11 cellular contexts compared by ENCODE assay signal in the genomic region with DNA sequence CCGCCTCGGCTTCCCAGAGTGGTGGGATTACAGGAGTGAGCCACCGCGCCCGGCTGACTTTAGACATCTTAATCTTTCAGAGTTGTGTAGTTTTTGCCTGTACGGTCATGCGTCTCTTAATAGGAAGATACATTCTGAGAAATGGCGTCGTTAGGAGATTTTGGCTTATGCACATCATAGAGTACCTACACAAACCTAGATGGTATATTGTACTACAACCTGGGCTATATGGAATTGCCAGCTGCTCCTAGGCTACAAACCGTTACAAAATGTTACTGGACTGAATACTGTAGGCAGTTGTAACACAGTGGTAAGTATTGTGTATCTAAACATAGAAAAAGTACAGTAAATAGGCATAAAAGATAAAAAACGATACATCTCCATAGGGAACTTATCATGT. TPM values are rescaled to one million over a fixed set of nuclear protein-coding genes. Genes with fewer than 3 reads are reported as not detected.
DNase-seq lines count a peak whose midpoint lies in the region; ATAC-seq, FAIRE-seq and TF ChIP-seq lines count a peak whose summit lies in the region.
"Had no signal": no experiment of that assay in that cellular context is flagged by ENCODE, and none has a peak within 500 bp of the region (broad histone marks: within the 10 kb centered on the region; RNA-seq: fewer than 3 reads in every experiment).

No MANE protein-coding gene starts in this region.

- H3K4me2 ChIP-seq in KMS-11: peak overlapping the region; percentile 76
- H3K4me2 ChIP-seq in GM12878 (ENCODE audit: control insufficient read depth, insufficient read depth): peak overlapping the region; percentile 89

- TF ChIP-seq EP300 in GM12878 (IDR thresholded peaks at IDR 0.05; ENCODE audit: borderline replicate concordance in 1 of 2, control insufficient read depth in 1 of 2, low read depth in 2 of 2, low read length in 2 of 2): no peak

- POLR2A ChIA-PET in Caco-2 (lab: Charles Lee) (no interaction called here), GM12878 (lab: Charles Lee) (interaction anchor here (0.9 to 1.5 kb wide), 2 partner anchors 27 to 115 kb away, joined by 3 read pairs; no protein-coding TSS in a partner anchor)

- SMC1A ChIA-PET in GM12878 (lab: Charles Lee; ENCODE audit: uncharacterized antibody, unreplicated experiment): interaction anchor here (0.7 to 2.0 kb wide), 5 partner anchors 9 to 115 kb away, joined by 3 to 6 read pairs (median 3); no protein-coding TSS in a partner anchor

- H3K27me3 ChIP-seq in Caco-2 (replicated peaks; ENCODE audit: control insufficient read depth, insufficient read depth, low read length) (no peaks in the 10 kb centered on the region), KMS-11 (ENCODE audit: insufficient read depth, low read depth) (no peaks in the 10 kb centered on the region), GM12878 (replicated peaks in 1 of 2; ENCODE audit: control insufficient read depth in 2 of 2, insufficient read depth in 2 of 2, low read length in 1 of 2) (no peaks in the 10 kb centered on the region)

- H3K9ac ChIP-seq in KMS-11 (no peak overlapping the region), GM12878 (ENCODE audit: control insufficient read depth, insufficient read depth, low read length) (no peak overlapping the region)

- H4K20me1 ChIP-seq in KMS-11 (ENCODE audit: insufficient read depth) (no peaks in the 10 kb centered on the region), GM12878 (ENCODE audit: control insufficient read depth, insufficient read depth) (no peaks in the 10 kb centered on the region)

- H3K27me3 Mint-ChIP-seq in Caco-2 (ENCODE audit: insufficient read depth, unreplicated experiment) (no peaks in the 10 kb centered on the region), neural crest cell (ENCODE audit: low read depth) (no peaks in the 10 kb centered on the region)

- H3K4me3 ChIP-seq in Caco-2 (ENCODE audit: low read depth, low read length) (no peak overlapping the region), KMS-11 (IDR thresholded peaks at IDR 0.05; ENCODE audit: insufficient read depth, low read depth, low read length) (no peak overlapping the region), GM12878 (no peak overlapping the region)

- no peak for TF ChIP-seq RAD21 in GM12878 (IDR thresholded peaks at IDR 0.05; ENCODE audit: insufficient read depth, low read depth, low read length)

- TF ChIP-seq CTCF in Caco-2 (IDR thresholded peaks at IDR 0.05; ENCODE audit: insufficient read depth in 1 of 2, low read depth in 1 of 2, low read length in 1 of 2, severe bottlenecking in 1 of 2, unreplicated experiment in 1 of 2) (no peak), KMS-11 (conservative IDR thresholded peaks at IDR 0.05; ENCODE audit: low read depth, low read length) (no peak), GM12878 (IDR thresholded peaks at IDR 0.05 in 2 of 3, conservative IDR thresholded peaks at IDR 0.05 in 1 of 3; ENCODE audit: control insufficient read depth in 2 of 3, extremely low read depth in 1 of 3, insufficient read depth in 1 of 3, low read depth in 3 of 3, low read length in 3 of 3) (no peak), neural crest cell (conservative IDR thresholded peaks at IDR 0.05) (no peak)

- TF ChIP-seq POLR2A in GM12878 (IDR thresholded peaks at IDR 0.05; ENCODE audit: low read depth, low read length): no peak

- TSS peak; percentile 55 for BruUV-seq in Caco-2 (replicated peaks; lab: Mats Ljungman, UMichigan)
- BruUV-seq in GM12878 (replicated peaks; lab: Mats Ljungman, UMichigan): TSS peak; percentile 72

- H3K79me2 ChIP-seq in KMS-11 (ENCODE audit: insufficient read depth, low read depth) (peaks cover 29% of the 10 kb centered on the region), GM12878 (ENCODE audit: control insufficient read depth, insufficient read depth, low read length) (peaks cover 15% of the 10 kb centered on the region)

- H3K9me3 Mint-ChIP-seq in Caco-2 (ENCODE audit: unreplicated experiment) (no peaks in the 10 kb centered on the region), neural crest cell (no peaks in the 10 kb centered on the region)

- H3K9me3 ChIP-seq in Caco-2: no peaks in the 10 kb centered on the region
- no peaks in the 10 kb centered on the region for H3K9me3 ChIP-seq in GM12878 (replicated peaks; ENCODE audit: control insufficient read depth, insufficient read depth, low read length)

- 86% methylated on average over 11 of the region's 11 CpGs for WGBS in GM12878 (ENCODE audit: insufficient coverage, insufficient replicate concordance, low lambda C conversion rate, missing lambda C conversion rate)

- H3K4me3 Mint-ChIP-seq in Caco-2 (ENCODE audit: unreplicated experiment): peak overlapping the region; percentile 92
- peak overlapping the region; percentile 82 for H3K4me3 Mint-ChIP-seq in neural crest cell

- H3K36me3 ChIP-seq in Caco-2 (ENCODE audit: control insufficient read depth, insufficient read depth, low read length): peaks cover 2% of the 10 kb centered on the region; the same call in 1 of the 2 replicates
- H3K36me3 ChIP-seq in KMS-11 (ENCODE audit: insufficient read depth): peaks cover 20% of the 10 kb centered on the region; the same call in 1 of the 2 replicates
- peaks cover 0 to 14% of the 10 kb centered on the region in 2 experiments for H3K36me3 ChIP-seq in GM12878 (ENCODE audit: control insufficient read depth in 2 of 2, insufficient read depth in 2 of 2, low read length in 1 of 2)

- H3K27ac Mint-ChIP-seq in Caco-2 (ENCODE audit: unreplicated experiment): no peak overlapping the region
- no peak overlapping the region for H3K27ac Mint-ChIP-seq in neural crest cell (ENCODE audit: unreplicated experiment)

- H3K36me3 Mint-ChIP-seq in Caco-2 (ENCODE audit: insufficient read depth, unreplicated experiment) (peaks cover 32% of the 10 kb centered on the region), neural crest cell (ENCODE audit: low read depth) (peaks cover 7% of the 10 kb centered on the region)

- no peak for ATAC-seq in GM12878
- no peak for ATAC-seq in GM18502 (IDR thresholded peaks at IDR 0.05; ENCODE audit: poor library complexity, unreplicated experiment)
- ATAC-seq in HG02870 (IDR thresholded peaks at IDR 0.05; ENCODE audit: unreplicated experiment): no peak
- ATAC-seq in HG03280 (IDR thresholded peaks at IDR 0.05; ENCODE audit: unreplicated experiment): no peak

- CTCF ChIA-PET in Caco-2 (lab: Charles Lee): no interaction called here
- CTCF ChIA-PET in GM12878 (lab: Yijun Ruan, JAX): interaction anchor here (0.6 to 2.7 kb wide), 13 partner anchors 8 to 174 kb away, joined by 3 to 12 read pairs (median 5); no protein-coding TSS in a partner anchor

- no peak for FAIRE-seq in GM12878 (lab: Jason Lieb, UNC)

- H3K4me1 ChIP-seq in Caco-2 (no peaks in the 10 kb centered on the region), KMS-11 (ENCODE audit: low read depth, poor library complexity, severe bottlenecking) (peaks cover 23% of the 10 kb centered on the region), GM12878 (ENCODE audit: control insufficient read depth, insufficient read depth, low read length) (peaks cover 8% of the 10 kb centered on the region; the same call in 1 of the 2 replicates)

- in situ Hi-C loops in GM12878 (cut with MboI): no loop called here

- RAD21 ChIA-PET in GM12878 (lab: Charles Lee; ENCODE audit: unreplicated experiment): interaction anchor here (1.0 to 1.4 kb wide), 3 partner anchors 27 to 122 kb away, joined by 3 to 5 read pairs (median 3); no protein-coding TSS in a partner anchor

- H3K4me1 Mint-ChIP-seq in Caco-2 (ENCODE audit: low read depth, unreplicated experiment) (no peaks in the 10 kb centered on the region), neural crest cell (peaks cover 16% of the 10 kb centered on the region)

- H3K27ac ChIP-seq in KMS-11 (no peak overlapping the region), GM12878 (ENCODE audit: control insufficient read depth, insufficient read depth) (no peak overlapping the region)

- intact Hi-C loops in Caco-2 (cut with micrococcal nuclease; ENCODE audit: unreplicated experiment) (no loop called here), GM12878 (cut with micrococcal nuclease; ENCODE audit: unreplicated experiment) (no loop called here)

- H2AFZ ChIP-seq in KMS-11 (ENCODE audit: low read depth) (no peak overlapping the region), GM12878 (ENCODE audit: control insufficient read depth, low read depth, low read length) (no peak overlapping the region)

- no peak for DNase-seq in Caco-2
- no peak for DNase-seq in GM12878 (ENCODE audit: low read depth, low spot score)
- no peak for DNase-seq in neural crest cell (ENCODE audit: low read depth, low spot score)
- DNase-seq in activated CD4-positive, CD25-positive, alpha-beta regulatory T cell (lab: John Stamatoyannopoulos, UW): no peak
- DNase-seq: activated gamma-delta T cell treated with Interleukin-2 at 50 U/mL for 16 hours, NCI-H1092, NCI-H82 had no signal

RNA-seq across cellular contexts. Expression of a gene that starts 1.3 kb away (rescaled TPM):
- total RNA-seq in Caco-2 (2022) (48.0 and 57.5 TPM in 2 replicates), GM12878 (2014; rRNA removed) (35.2 and 36.7 TPM in 2 replicates), GM12878 (2014; rRNA removed; fragmentation: Illumina TruSeq; extraction: Trizol) (35.1 and 38.9 TPM in 2 replicates), GM12878 (2021) (47.0 and 51.6 TPM in 2 replicates), neural crest cell (31.7 and 32.3 TPM in 2 replicates)
- total RNA-seq in GM12878 (2013; cell fraction: nucleolus; rRNA removed): 13.6 and 15.4 TPM in 2 replicates
- 14.3 TPM for polyA plus RNA-seq in GM12878 (2011; ENCODE audit: low read depth)
- polyA plus RNA-seq in GM12878 (2011; rRNA removed) (36.8 and 40.8 TPM in 2 replicates), GM12878 (2014; fragmentation: Illumina TruSeq; extraction: Trizol) (44.2 and 45.7 TPM in 2 replicates), GM12878 (2014; fragmentation: Nextera tagmentation; extraction: Ambion mirVana) (100 to 1,000 TPM; 113 to 132 TPM), GM12878 (2014; rRNA removed) (43.0 and 46.7 TPM in 2 replicates), GM12878 (2016; fragmentation: Nextera tagmentation; extraction: Ambion mirVana) (10 to 100 TPM; 96.6 to 96.8 TPM)
- 27.3 and 32.5 TPM in 2 replicates for polyA plus RNA-seq in GM12878 (2011; cell fraction: cytosol; rRNA removed)
- polyA plus RNA-seq in GM12878 (2011; cell fraction: nucleus; rRNA removed): 15.2 and 19.4 TPM in 2 replicates
- 28.8 and 29.7 TPM in 2 replicates for polyA plus RNA-seq in GM12878 (2012)
- 7.5 and 12.4 TPM in 2 replicates for polyA minus RNA-seq in GM12878 (2011; rRNA and poly(A)+ RNA removed)
- 6.7 and 9.7 TPM in 2 replicates for polyA minus RNA-seq in GM12878 (2011; cell fraction: cytosol; rRNA and poly(A)+ RNA removed)
- 4.4 and 8.9 TPM in 2 replicates for polyA minus RNA-seq in GM12878 (2011; cell fraction: nucleus; rRNA and poly(A)+ RNA removed)

RNA-seq across cellular contexts. Expression of a gene that starts 11.4 kb away (rescaled TPM):
- 5.0 and 6.7 TPM in 2 replicates for total RNA-seq in Caco-2 (2022)
- 8.7 and 11.1 TPM in 2 replicates for total RNA-seq in GM12878 (2013; cell fraction: nucleolus; rRNA removed)
- 1.9 and 2.3 TPM in 2 replicates for total RNA-seq in GM12878 (2014; rRNA removed)
- total RNA-seq in GM12878 (2014; rRNA removed; fragmentation: Illumina TruSeq; extraction: Trizol): 2.8 and 2.9 TPM in 2 replicates
- total RNA-seq in GM12878 (2021): 4.2 and 4.8 TPM in 2 replicates
- polyA plus RNA-seq in GM12878 (2011; ENCODE audit: low read depth): 2.1 TPM
- 8.2 and 8.8 TPM in 2 replicates for polyA plus RNA-seq in GM12878 (2011; rRNA removed)
- polyA plus RNA-seq in GM12878 (2011; cell fraction: cytosol; rRNA removed): 5.3 and 6.9 TPM in 2 replicates
- 4.8 and 5.7 TPM in 2 replicates for polyA plus RNA-seq in GM12878 (2011; cell fraction: nucleus; rRNA removed)
- polyA plus RNA-seq in GM12878 (2012): 4.9 TPM in 2 replicates
- 3.6 and 4.9 TPM in 2 replicates for polyA plus RNA-seq in GM12878 (2014; fragmentation: Illumina TruSeq; extraction: Trizol)
- polyA plus RNA-seq in GM12878 (2014; fragmentation: Nextera tagmentation; extraction: Ambion mirVana): 1 to 10 TPM; 1.2 to 3.1 TPM
- polyA plus RNA-seq in GM12878 (2014; rRNA removed): 3.6 and 4.2 TPM in 2 replicates
- 1 to 10 TPM; 3.5 to 3.8 TPM for polyA plus RNA-seq in GM12878 (2016; fragmentation: Nextera tagmentation; extraction: Ambion mirVana)
- 5.3 and 5.4 TPM in 2 replicates for polyA minus RNA-seq in GM12878 (2011; rRNA and poly(A)+ RNA removed)
- 3.0 and 3.5 TPM in 2 replicates for polyA minus RNA-seq in GM12878 (2011; cell fraction: cytosol; rRNA and poly(A)+ RNA removed)
- 1.7 and 2.4 TPM in 2 replicates for polyA minus RNA-seq in GM12878 (2011; cell fraction: nucleus; rRNA and poly(A)+ RNA removed)
- 4.5 and 5.6 TPM in 2 replicates for total RNA-seq in neural crest cell

RNA-seq across cellular contexts. Expression of a gene that starts 12.0 kb away (rescaled TPM):
- total RNA-seq in Caco-2 (2022): 34.1 and 37.8 TPM in 2 replicates
- total RNA-seq in GM12878 (2013; cell fraction: nucleolus; rRNA removed): 15.2 and 15.3 TPM in 2 replicates
- 25.5 and 28.2 TPM in 2 replicates for total RNA-seq in GM12878 (2014; rRNA removed)
- total RNA-seq in GM12878 (2014; rRNA removed; fragmentation: Illumina TruSeq; extraction: Trizol): 8.5 and 11.3 TPM in 2 replicates
- 29.7 and 32.7 TPM in 2 replicates for total RNA-seq in GM12878 (2021)
- polyA plus RNA-seq in GM12878 (2011; ENCODE audit: low read depth): 12.2 TPM
- 19.4 and 31.4 TPM in 2 replicates for polyA plus RNA-seq in GM12878 (2011; rRNA removed)
- 30.7 and 32.1 TPM in 2 replicates for polyA plus RNA-seq in GM12878 (2011; cell fraction: cytosol; rRNA removed)
- polyA plus RNA-seq in GM12878 (2011; cell fraction: nucleus; rRNA removed): 36.5 and 42.1 TPM in 2 replicates
- polyA plus RNA-seq in GM12878 (2012): 19.6 and 25.1 TPM in 2 replicates
- 26.7 and 29.7 TPM in 2 replicates for polyA plus RNA-seq in GM12878 (2014; fragmentation: Illumina TruSeq; extraction: Trizol)
- polyA plus RNA-seq in GM12878 (2014; fragmentation: Nextera tagmentation; extraction: Ambion mirVana): 10 to 100 TPM; 38.5 to 41.9 TPM
- polyA plus RNA-seq in GM12878 (2014; rRNA removed): 28.6 and 33.0 TPM in 2 replicates
- 10 to 100 TPM; 40.1 to 44.3 TPM for polyA plus RNA-seq in GM12878 (2016; fragmentation: Nextera tagmentation; extraction: Ambion mirVana)
- 18.3 and 41.9 TPM in 2 replicates for polyA minus RNA-seq in GM12878 (2011; rRNA and poly(A)+ RNA removed)
- 12.8 and 18.4 TPM in 2 replicates for polyA minus RNA-seq in GM12878 (2011; cell fraction: cytosol; rRNA and poly(A)+ RNA removed)
- 17.0 and 31.7 TPM in 2 replicates for polyA minus RNA-seq in GM12878 (2011; cell fraction: nucleus; rRNA and poly(A)+ RNA removed)
- total RNA-seq in neural crest cell: 37.8 and 40.5 TPM in 2 replicates

RNA-seq across cellular contexts. Expression of a gene that starts 17.0 kb away (rescaled TPM):
- total RNA-seq in Caco-2 (2022) (6.9 and 7.1 TPM in 2 replicates), GM12878 (2014; rRNA removed) (0.79 and 0.87 TPM in 2 replicates), GM12878 (2014; rRNA removed; fragmentation: Illumina TruSeq; extraction: Trizol) (0.41 and 0.72 TPM in 2 replicates), GM12878 (2021) (1.0 and 2.7 TPM in 2 replicates), neural crest cell (3.2 and 4.2 TPM in 2 replicates)
- 3.3 and 4.2 TPM in 2 replicates for total RNA-seq in GM12878 (2013; cell fraction: nucleolus; rRNA removed)
- 0.47 TPM for polyA plus RNA-seq in GM12878 (2011; ENCODE audit: low read depth)
- polyA plus RNA-seq in GM12878 (2011; rRNA removed) (1.8 and 2.0 TPM in 2 replicates), GM12878 (2014; fragmentation: Illumina TruSeq; extraction: Trizol) (0.57 and 1.2 TPM in 2 replicates), GM12878 (2014; fragmentation: Nextera tagmentation; extraction: Ambion mirVana) (under 1 TPM; 0.10 to 0.35 TPM), GM12878 (2014; rRNA removed) (1.8 and 1.9 TPM in 2 replicates), GM12878 (2016; fragmentation: Nextera tagmentation; extraction: Ambion mirVana) (1 to 10 TPM in 1 of 2 experiments, under 1 TPM in 1; 0.95 to 1.3 TPM)
- polyA plus RNA-seq in GM12878 (2011; cell fraction: cytosol; rRNA removed): 1.4 and 2.9 TPM in 2 replicates
- 18.3 and 22.8 TPM in 2 replicates for polyA plus RNA-seq in GM12878 (2011; cell fraction: nucleus; rRNA removed)
- 1.2 TPM in 2 replicates for polyA plus RNA-seq in GM12878 (2012)
- 0.44 and 1.5 TPM in 2 replicates for polyA minus RNA-seq in GM12878 (2011; rRNA and poly(A)+ RNA removed)
- 1.9 and 2.1 TPM in 2 replicates for polyA minus RNA-seq in GM12878 (2011; cell fraction: cytosol; rRNA and poly(A)+ RNA removed)
- 5.1 and 7.7 TPM in 2 replicates for polyA minus RNA-seq in GM12878 (2011; cell fraction: nucleus; rRNA and poly(A)+ RNA removed)

RNA-seq across cellular contexts. Expression of a gene that starts 29.0 kb away (rescaled TPM):
- total RNA-seq in Caco-2 (2022) (11.0 and 12.0 TPM in 2 replicates), GM12878 (2014; rRNA removed) (15.6 and 17.6 TPM in 2 replicates), GM12878 (2014; rRNA removed; fragmentation: Illumina TruSeq; extraction: Trizol) (10.3 and 10.4 TPM in 2 replicates), GM12878 (2021) (25.5 and 26.7 TPM in 2 replicates), neural crest cell (16.7 and 18.8 TPM in 2 replicates)
- total RNA-seq in GM12878 (2013; cell fraction: nucleolus; rRNA removed): 20.5 and 20.9 TPM in 2 replicates
- 7.7 TPM for polyA plus RNA-seq in GM12878 (2011; ENCODE audit: low read depth)
- polyA plus RNA-seq in GM12878 (2011; rRNA removed) (11.1 and 16.6 TPM in 2 replicates), GM12878 (2014; fragmentation: Illumina TruSeq; extraction: Trizol) (17.9 and 20.6 TPM in 2 replicates), GM12878 (2014; fragmentation: Nextera tagmentation; extraction: Ambion mirVana) (1 to 10 TPM; 2.4 to 5.1 TPM), GM12878 (2014; rRNA removed) (29.3 and 32.3 TPM in 2 replicates), GM12878 (2016; fragmentation: Nextera tagmentation; extraction: Ambion mirVana) (1 to 10 TPM; 3.3 to 4.0 TPM)
- 20.0 and 26.5 TPM in 2 replicates for polyA plus RNA-seq in GM12878 (2011; cell fraction: cytosol; rRNA removed)
- polyA plus RNA-seq in GM12878 (2011; cell fraction: nucleus; rRNA removed): 36.0 and 36.4 TPM in 2 replicates
- polyA plus RNA-seq in GM12878 (2012): 18.9 and 20.4 TPM in 2 replicates
- 17.7 and 24.6 TPM in 2 replicates for polyA minus RNA-seq in GM12878 (2011; rRNA and poly(A)+ RNA removed)
- polyA minus RNA-seq in GM12878 (2011; cell fraction: cytosol; rRNA and poly(A)+ RNA removed): 4.9 and 6.8 TPM in 2 replicates
- 7.3 and 12.1 TPM in 2 replicates for polyA minus RNA-seq in GM12878 (2011; cell fraction: nucleus; rRNA and poly(A)+ RNA removed)
